In the genomic region with DNA sequence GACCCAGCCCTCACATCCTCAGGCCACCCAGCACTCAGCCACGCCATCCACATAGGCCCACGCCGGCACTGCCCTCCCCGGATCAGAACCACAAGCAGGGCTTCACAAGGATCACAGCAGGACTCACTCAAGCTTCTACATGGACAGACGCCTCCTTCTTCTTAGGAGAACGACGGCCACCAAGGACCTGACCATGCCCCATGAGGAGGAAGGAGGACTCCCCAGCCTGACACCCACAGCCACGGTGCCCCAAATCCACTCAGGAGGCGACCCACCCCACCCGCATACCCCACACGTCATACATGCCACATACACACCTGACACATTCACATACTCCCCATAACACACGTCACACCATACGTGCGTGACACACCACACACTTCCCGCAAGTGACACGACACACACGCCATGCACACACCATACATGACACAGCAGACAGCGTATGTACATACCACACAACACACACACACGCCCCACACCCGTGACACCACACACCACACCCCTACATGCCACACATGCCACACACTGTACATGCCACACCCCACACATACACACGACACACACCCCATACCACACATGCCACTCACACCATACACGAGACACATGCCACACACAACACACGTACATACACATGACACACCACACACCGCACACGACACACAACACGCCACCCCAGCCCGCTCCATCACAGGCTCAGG, we compare ENCODE assay signal across 1 cellular context.
A peak's percentile ranks its signal among the peaks of the same experiment; 100 is the strongest.
TF ChIP-seq lines count a peak whose summit lies in the region.

No MANE protein-coding gene starts in this region.

TF ChIP-seq in HepG2, 621 proteins besides CTCF, POLR2A, EP300 and RAD21:
- TF ChIP-seq, protein P1, sequence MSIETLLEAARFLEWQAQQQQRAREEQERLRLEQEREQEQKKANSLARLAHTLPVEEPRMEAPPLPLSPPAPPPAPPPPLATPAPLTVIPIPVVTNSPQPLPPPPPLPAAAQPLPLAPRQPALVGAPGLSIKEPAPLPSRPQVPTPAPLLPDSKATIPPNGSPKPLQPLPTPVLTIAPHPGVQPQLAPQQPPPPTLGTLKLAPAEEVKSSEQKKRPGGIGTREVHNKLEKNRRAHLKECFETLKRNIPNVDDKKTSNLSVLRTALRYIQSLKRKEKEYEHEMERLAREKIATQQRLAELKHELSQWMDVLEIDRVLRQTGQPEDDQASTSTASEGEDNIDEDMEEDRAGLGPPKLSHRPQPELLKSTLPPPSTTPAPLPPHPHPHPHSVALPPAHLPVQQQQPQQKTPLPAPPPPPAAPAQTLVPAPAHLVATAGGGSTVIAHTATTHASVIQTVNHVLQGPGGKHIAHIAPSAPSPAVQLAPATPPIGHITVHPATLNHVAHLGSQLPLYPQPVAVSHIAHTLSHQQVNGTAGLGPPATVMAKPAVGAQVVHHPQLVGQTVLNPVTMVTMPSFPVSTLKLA (IDR thresholded peaks at IDR 0.05) = peak; percentile 37; the same call in 1 of the 2 replicates
- TF ChIP-seq NONO (IDR thresholded peaks at IDR 0.05) (0 out of 2 replicates have a peak, but pooled peaks have one; percentile 47), NONO (CRISPR knock-in tag; conservative IDR thresholded peaks at IDR 0.05) (no peak), CREB1 (IDR thresholded peaks at IDR 0.05) (peak; percentile 12; the same call in 1 of the 2 replicates), CREB1 (CRISPR knock-in tag; IDR thresholded peaks at IDR 0.05) (no peak), GABPA (IDR thresholded peaks at IDR 0.05; ENCODE audit: low read depth, low read length) (no peak), GABPA (CRISPR knock-in tag; IDR thresholded peaks at IDR 0.05; ENCODE audit: low read depth) (no peak)
